Comparison of ENCODE assay signal across 8 cellular contexts in the genomic region with DNA sequence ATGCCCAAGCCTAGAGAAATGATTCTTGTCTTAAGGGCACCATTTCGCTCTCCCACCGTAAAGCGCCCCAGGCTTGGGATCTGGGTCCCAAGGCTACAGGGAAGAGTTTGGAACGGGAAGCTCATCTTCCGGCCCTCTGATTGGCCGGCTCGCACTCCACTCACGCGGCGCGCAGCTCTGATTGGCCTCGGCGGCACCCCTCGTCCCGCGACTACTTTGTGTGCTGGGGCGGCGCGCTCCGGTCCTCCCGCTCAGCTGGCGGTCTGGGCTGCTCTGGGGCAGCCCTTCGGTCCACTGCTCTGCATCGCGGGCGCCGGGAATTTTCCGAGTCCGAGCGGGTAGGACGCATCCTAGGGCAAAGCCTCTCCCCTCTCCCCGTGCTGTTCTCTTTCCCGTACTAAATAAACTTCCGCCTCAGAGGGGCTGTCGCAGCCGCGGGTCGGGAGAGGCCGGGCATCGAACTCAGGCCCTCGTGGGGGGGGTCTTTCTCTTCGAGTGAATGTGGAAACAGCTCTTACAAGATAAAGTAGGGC. TPM values are rescaled to one million over a fixed set of nuclear protein-coding genes. Genes with fewer than 3 reads are reported as not detected.
A peak's percentile ranks its signal among the peaks of the same experiment; 100 is the strongest.
DNase-seq lines count a peak whose midpoint lies in the region; ATAC-seq and TF ChIP-seq lines count a peak whose summit lies in the region.

No MANE protein-coding gene starts in this region.

- peaks cover 19% of the 10 kb centered on the region for H3K36me3 Mint-ChIP-seq in activated CD4-positive, alpha-beta T cell treated with anti-CD3 and anti-CD28 coated beads, Interleukin-2, amount 10 ng/mL, durations not matched to agents 24 days and 14 days (ENCODE audit: low read depth)

- intact Hi-C loops in activated CD4-positive, alpha-beta T cell treated with anti-CD3 and anti-CD28 coated beads, Interleukin-2, amount 10 ng/mL, durations not matched to agents 24 days and 14 days (cut with micrococcal nuclease): loop anchor here (1.0 to 5.0 kb wide), 11 partner anchors 15 to 1096 kb away; partner anchors contain the start of genes GPHN and MAX

- peak overlapping the region; percentile 73 for H3K4me3 ChIP-seq in coronary artery

- H3K4me3 Mint-ChIP-seq in activated CD4-positive, alpha-beta T cell treated with anti-CD3 and anti-CD28 coated beads, Interleukin-2, amount 10 ng/mL, durations not matched to agents 24 days and 14 days: peak overlapping the region; percentile 99

- H3K27ac ChIP-seq in coronary artery: peak overlapping the region; percentile 91 to 93

- TF ChIP-seq CTCF in coronary artery (IDR thresholded peaks at IDR 0.05): no peak

- no peaks in the 10 kb centered on the region for H3K27me3 Mint-ChIP-seq in activated CD4-positive, alpha-beta T cell treated with anti-CD3 and anti-CD28 coated beads, Interleukin-2, amount 10 ng/mL, durations not matched to agents 24 days and 14 days

- DNase-seq in AG20443 (ENCODE audit: low spot score) (peak; percentile 95), NCI-H460 (ENCODE audit: extremely low read depth, low read depth) (peak; percentile 92), coronary artery (ENCODE audit: low spot score) (peak; percentile 94), left lobe of liver (ENCODE audit: low spot score) (peak; percentile 92)
- peak; percentile 95 for DNase-seq in activated CD4-positive, alpha-beta T cell treated with anti-CD3 and anti-CD28 coated beads, Interleukin-2, amount 10 ng/mL, durations not matched to agents 24 days and 14 days
- peak; percentile 81 to 83 for DNase-seq in stimulated activated CD4-positive, alpha-beta T cell treated with anti-CD3 and anti-CD28 coated beads, Interleukin-2, amount 100 ng/mL, for 24 hours

- peak overlapping the region; percentile 96 for H3K27ac Mint-ChIP-seq in activated CD4-positive, alpha-beta T cell treated with anti-CD3 and anti-CD28 coated beads, Interleukin-2, amount 10 ng/mL, durations not matched to agents 24 days and 14 days

- H3K4me1 Mint-ChIP-seq in activated CD4-positive, alpha-beta T cell treated with anti-CD3 and anti-CD28 coated beads, Interleukin-2, amount 10 ng/mL, durations not matched to agents 24 days and 14 days: peaks cover 39% of the 10 kb centered on the region

- peak; percentile 52 for ATAC-seq in GM19023 (IDR thresholded peaks at IDR 0.05; ENCODE audit: unreplicated experiment)
- ATAC-seq in HG03280 (IDR thresholded peaks at IDR 0.05; ENCODE audit: unreplicated experiment): peak; percentile 52
- peak; percentile 83 for ATAC-seq in left lobe of liver

- no peaks in the 10 kb centered on the region for H3K9me3 Mint-ChIP-seq in activated CD4-positive, alpha-beta T cell treated with anti-CD3 and anti-CD28 coated beads, Interleukin-2, amount 10 ng/mL, durations not matched to agents 24 days and 14 days

RNA-seq across cellular contexts. Expression of gene FUT8, which starts 0.8 kb away (rescaled TPM):
- 17.2 and 18.6 TPM in 2 replicates for total RNA-seq in NCI-H460 (2014; rRNA removed; shearing (Covaris generic))
- polyA plus RNA-seq in NCI-H460 (2014; cell fraction: nucleus; rRNA removed): 9.9 and 13.9 TPM in 2 replicates
- total RNA-seq in activated CD4-positive, alpha-beta T cell treated with anti-CD3 and anti-CD28 coated beads, Interleukin-2, amount 10 ng/mL, durations not matched to agents 24 days and 14 days: 125 and 137 TPM in 2 replicates
- 3.8 TPM for total RNA-seq in left lobe of liver

Comparison
In these comparisons a context has a peak if more than half of its experiments do, and no peak if none do; other contexts are left out.
1. Peak in every context shown above with its lines: DNase-seq, ATAC-seq, H3K4me3 ChIP-seq and H3K27ac ChIP-seq.